Comparison of ENCODE assay signal across 8 cellular contexts in the genomic region with DNA sequence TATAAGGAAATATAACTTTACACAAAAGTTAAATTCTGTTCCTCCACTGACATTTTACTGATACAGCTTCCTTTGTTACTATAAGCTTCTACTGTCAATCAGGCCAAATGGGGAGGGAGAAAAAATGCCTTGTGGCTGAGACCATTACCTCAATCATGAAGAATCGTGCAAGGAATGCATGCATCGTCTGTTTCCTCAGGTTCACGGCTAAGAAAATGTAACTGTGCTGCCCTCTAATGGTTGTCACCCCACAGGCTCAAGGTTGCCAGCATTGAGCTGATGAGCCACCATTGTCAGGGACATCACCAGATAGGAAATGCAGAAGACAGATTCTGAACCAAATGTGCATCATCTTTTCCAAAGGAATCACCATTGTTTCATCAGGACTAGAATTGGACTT.
DNase-seq lines count a peak whose midpoint lies in the region; ATAC-seq, FAIRE-seq and TF ChIP-seq lines count a peak whose summit lies in the region.

No MANE protein-coding gene starts in this region.

- TF ChIP-seq CTCF in bronchial epithelial cell (IDR thresholded peaks at IDR 0.05; ENCODE audit: insufficient read depth, low read length, severe bottlenecking), result peak; percentile 75

- ATAC-seq in HG03039 (IDR thresholded peaks at IDR 0.05; ENCODE audit: unreplicated experiment), result no peak

- H3K27me3 ChIP-seq in bronchial epithelial cell (ENCODE audit: control insufficient read depth, insufficient read depth, low read length), result peaks cover 2% of the 10 kb centered on the region

- H3K36me3 ChIP-seq in bronchial epithelial cell (ENCODE audit: control insufficient read depth, insufficient read depth, low read length), result no peaks in the 10 kb centered on the region

- H3K4me3 ChIP-seq in bronchial epithelial cell (ENCODE audit: low read depth, low read length), result no peak overlapping the region

- peak; percentile 89 for FAIRE-seq in bronchial epithelial cell (lab: Jason Lieb, UNC)

- DNase-seq in NCI-H446 (lab: John Stamatoyannopoulos, UW) (peak; percentile 9 to 57), NCI-H446 treated with DMSO at 0.1 percent for 48 hours (lab: John Stamatoyannopoulos, UW) (no peak), NCI-H226 (peak; percentile 91), bronchial epithelial cell (ENCODE audit: low read depth) (peak; percentile 72), medulla oblongata (ENCODE audit: extremely low spot score) (peak; percentile 78), NCI-H2081 treated with DMSO at 0.1 percent for 48 hours (lab: John Stamatoyannopoulos, UW) (no peak)
- no peak for DNase-seq in stimulated activated naive CD4-positive, alpha-beta T cell treated with Interleukin-2 at 50 U/mL for 16 hours (lab: John Stamatoyannopoulos, UW)

Comparison
In these comparisons a context has a peak if more than half of its experiments do, and no peak if none do; other contexts are left out.
1. DNase-seq: peak in NCI-H446 (2 of 2), NCI-H226 (single experiment), bronchial epithelial cell (single experiment) and medulla oblongata (single experiment); none in NCI-H446 treated with DMSO at 0.1 percent for 48 hours (single experiment), NCI-H2081 treated with DMSO at 0.1 percent for 48 hours (single experiment) and stimulated activated naive CD4-positive, alpha-beta T cell treated with Interleukin-2 at 50 U/mL for 16 hours (single experiment).